In the genomic region with DNA sequence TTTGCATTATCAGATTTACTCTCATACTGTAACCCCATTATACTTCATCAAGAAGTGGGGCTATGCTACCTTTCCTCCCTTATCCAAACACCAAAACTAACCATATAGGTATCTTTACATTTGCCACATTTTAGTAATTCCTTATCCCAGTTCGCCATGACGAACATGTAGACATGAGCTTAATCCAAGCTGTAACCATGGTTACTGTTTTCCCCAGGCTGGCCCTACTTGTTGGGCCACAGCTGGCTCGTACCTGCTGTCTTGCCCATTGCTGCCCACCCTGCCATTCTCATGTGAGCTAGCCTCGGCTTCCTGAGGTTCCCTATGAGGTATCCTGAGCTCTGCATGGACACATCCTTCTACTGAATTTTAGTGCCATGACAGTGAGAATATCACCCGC, we compare ENCODE assay signal across 36 cellular contexts.
"Had no signal": no experiment of that assay in that cellular context is flagged by ENCODE, and none has a peak within 500 bp of the region (broad histone marks: within the 10 kb centered on the region; RNA-seq: fewer than 3 reads in every experiment).

No MANE protein-coding gene starts in this region.

- H3K4me3 ChIP-seq: adrenal gland, breast epithelium, cardiac muscle cell, colonic mucosa, esophagus squamous epithelium, gastroesophageal sphincter had no signal

- H3K27ac Mint-ChIP-seq: activated B cell treated with CpG ODN at 0.5 μM for 24 hours; activated CD8-positive, alpha-beta T cell treated with anti-CD3 and anti-CD28 coated beads for 36 hours; activated naive CD4-positive, alpha-beta T cell treated with anti-CD3 and anti-CD28 coated beads for 36 hours; activated naive CD4-positive, alpha-beta T cell treated with anti-CD3 and anti-CD28 coated beads, Interleukin-2, amount 50 U/mL, for 24 hours; activated naive CD8-positive, alpha-beta T cell treated with anti-CD3 and anti-CD28 coated beads for 36 hours; activated naive CD8-positive, alpha-beta T cell treated with anti-CD3 and anti-CD28 coated beads, Interleukin-2, amount 50 U/mL, for 24 hours; activated T-helper 1 cell treated with anti-CD3 and anti-CD28 coated beads, Interleukin-12 subunit alpha, Interleukin-12 subunit beta, Interleukin-2, Interleukin-4 antibody, amounts not matched to agents 30 ng/mL and 10 ng/mL and 1 ng/mL, durations not matched to agents 14 hours and 24 hours and 36 hours; activated T-helper 2 cell treated with anti-CD3 and anti-CD28 coated beads, Interferon-gamma antibody, Interleukin-2, Interleukin-4, amounts not matched to agents 10 μg/mL and 5 μg/mL and 100 μg/mL, durations not matched to agents 14 hours and 24 hours and 36 hours; brain; T-helper 17 cell; T-helper 2 cell treated with Interferon-gamma antibody and Interleukin-4, amounts not matched to agents 5 μg/mL and 100 μg/mL, for 36 hours had no signal

- H3K36me3 Mint-ChIP-seq: activated naive CD4-positive, alpha-beta T cell treated with anti-CD3 and anti-CD28 coated beads, Interleukin-2, amount 50 U/mL, for 24 hours; activated naive CD8-positive, alpha-beta T cell treated with anti-CD3 and anti-CD28 coated beads for 36 hours; brain had no signal

- DNase-seq: activated B cell treated with CpG ODN at 0.5 μM for 24 hours; activated CD4-positive, alpha-beta T cell treated with anti-CD3 and anti-CD28 coated beads for 48 hours; activated CD4-positive, alpha-beta T cell treated with anti-CD3 and anti-CD28 coated beads, Interleukin-2, amount 50 U/mL, for 1 hour; activated CD4-positive, alpha-beta T cell treated with anti-CD3 and anti-CD28 coated beads, Interleukin-2, amount 50 U/mL, for 48 hours; activated CD8-positive, alpha-beta memory T cell treated with anti-CD3 and anti-CD28 coated beads for 24 hours; activated CD8-positive, alpha-beta T cell treated with anti-CD3 and anti-CD28 coated beads for 36 hours; activated effector memory CD4-positive, alpha-beta T cell treated with anti-CD3 and anti-CD28 coated beads, Interleukin-2, amount 50 U/mL, for 16 hours; activated naive CD4-positive, alpha-beta T cell treated with anti-CD3 and anti-CD28 coated beads for 36 hours; activated naive CD8-positive, alpha-beta T cell treated with anti-CD3 and anti-CD28 coated beads for 36 hours; activated naive CD8-positive, alpha-beta T cell treated with anti-CD3 and anti-CD28 coated beads, Interleukin-2, amount 50 U/mL, for 24 hours; activated T-cell treated with anti-CD3 and anti-CD28 coated beads, Interleukin-2, amount 50 U/mL, for 4 hours; adrenal gland; amygdala; aorta; central memory CD4-positive, alpha-beta T cell; cerebellar nuclear complex; colonic mucosa; effector CD8-positive, alpha-beta T cell; esophagus squamous epithelium; foreskin melanocyte; T-helper 1 cell; T-helper 17 cell; T1000; WERI-Rb-1 had no signal

- H3K4me1 Mint-ChIP-seq: activated B cell treated with CpG ODN at 0.5 μM for 24 hours; activated naive CD4-positive, alpha-beta T cell treated with anti-CD3 and anti-CD28 coated beads, Interleukin-2, amount 50 U/mL, for 24 hours; activated naive CD8-positive, alpha-beta T cell treated with anti-CD3 and anti-CD28 coated beads for 36 hours; activated naive CD8-positive, alpha-beta T cell treated with anti-CD3 and anti-CD28 coated beads, Interleukin-2, amount 50 U/mL, for 24 hours; T-helper 17 cell had no signal

- ATAC-seq: activated CD4-positive, CD25-positive, alpha-beta regulatory T cell treated with anti-CD3 and anti-CD28 coated beads, Interleukin-2, amount 50 U/mL, for 24 hours; activated CD8-positive, alpha-beta T cell treated with anti-CD3 and anti-CD28 coated beads for 36 hours; activated naive CD8-positive, alpha-beta T cell treated with anti-CD3 and anti-CD28 coated beads, Interleukin-2, amount 50 U/mL, for 24 hours; activated T-cell treated with anti-CD3 and anti-CD28 coated beads, Interleukin-2, amount 50 U/mL, for 4 hours; gastroesophageal sphincter; T-helper 17 cell had no signal

- H3K9me3 Mint-ChIP-seq: activated B cell treated with CpG ODN at 0.5 μM for 24 hours; activated CD8-positive, alpha-beta T cell treated with anti-CD3 and anti-CD28 coated beads for 36 hours; activated naive CD4-positive, alpha-beta T cell treated with anti-CD3 and anti-CD28 coated beads for 36 hours; activated naive CD4-positive, alpha-beta T cell treated with anti-CD3 and anti-CD28 coated beads, Interleukin-2, amount 50 U/mL, for 24 hours; activated naive CD8-positive, alpha-beta T cell treated with anti-CD3 and anti-CD28 coated beads for 36 hours; activated naive CD8-positive, alpha-beta T cell treated with anti-CD3 and anti-CD28 coated beads, Interleukin-2, amount 50 U/mL, for 24 hours; activated T-cell treated with anti-CD3 and anti-CD28 coated beads, Interleukin-2, amount 50 U/mL, for 4 hours; activated T-helper 1 cell treated with anti-CD3 and anti-CD28 coated beads, Interleukin-12 subunit alpha, Interleukin-12 subunit beta, Interleukin-2, Interleukin-4 antibody, amounts not matched to agents 30 ng/mL and 10 ng/mL and 1 ng/mL, durations not matched to agents 14 hours and 24 hours and 36 hours; activated T-helper 2 cell treated with anti-CD3 and anti-CD28 coated beads, Interferon-gamma antibody, Interleukin-2, Interleukin-4, amounts not matched to agents 10 μg/mL and 5 μg/mL and 100 μg/mL, durations not matched to agents 14 hours and 24 hours and 36 hours; brain; T-helper 2 cell treated with Interferon-gamma antibody and Interleukin-4, amounts not matched to agents 5 μg/mL and 100 μg/mL, for 36 hours had no signal

- H3K27ac ChIP-seq: adrenal gland, breast epithelium, cardiac muscle cell, colonic mucosa, epithelial cell of prostate, esophagus squamous epithelium, gastroesophageal sphincter, WERI-Rb-1 had no signal

- H3K27me3 ChIP-seq: adrenal gland, breast epithelium, cardiac muscle cell, colonic mucosa, esophagus squamous epithelium, gastroesophageal sphincter had no signal

- H3K27me3 Mint-ChIP-seq: activated B cell treated with CpG ODN at 0.5 μM for 24 hours; activated CD8-positive, alpha-beta T cell treated with anti-CD3 and anti-CD28 coated beads for 36 hours; activated naive CD4-positive, alpha-beta T cell treated with anti-CD3 and anti-CD28 coated beads, Interleukin-2, amount 50 U/mL, for 24 hours; activated naive CD8-positive, alpha-beta T cell treated with anti-CD3 and anti-CD28 coated beads for 36 hours; activated naive CD8-positive, alpha-beta T cell treated with anti-CD3 and anti-CD28 coated beads, Interleukin-2, amount 50 U/mL, for 24 hours; T-helper 17 cell had no signal

- FAIRE-seq: endometrium, endothelial cell of umbilical vein had no signal

- H3K4me1 ChIP-seq: colonic mucosa had no signal

- H3K9me3 ChIP-seq: adrenal gland, breast epithelium, colonic mucosa, esophagus squamous epithelium, gastroesophageal sphincter had no signal

- H3K36me3 ChIP-seq: adrenal gland, breast epithelium, cardiac muscle cell, colonic mucosa, esophagus squamous epithelium, gastroesophageal sphincter, WERI-Rb-1 had no signal

- H3K4me3 Mint-ChIP-seq: activated B cell treated with CpG ODN at 0.5 μM for 24 hours; activated CD8-positive, alpha-beta T cell treated with anti-CD3 and anti-CD28 coated beads for 36 hours; activated naive CD4-positive, alpha-beta T cell treated with anti-CD3 and anti-CD28 coated beads for 36 hours; activated naive CD4-positive, alpha-beta T cell treated with anti-CD3 and anti-CD28 coated beads, Interleukin-2, amount 50 U/mL, for 24 hours; activated naive CD8-positive, alpha-beta T cell treated with anti-CD3 and anti-CD28 coated beads for 36 hours; activated naive CD8-positive, alpha-beta T cell treated with anti-CD3 and anti-CD28 coated beads, Interleukin-2, amount 50 U/mL, for 24 hours; activated T-cell treated with anti-CD3 and anti-CD28 coated beads, Interleukin-2, amount 50 U/mL, for 4 hours; activated T-helper 1 cell treated with anti-CD3 and anti-CD28 coated beads, Interleukin-12 subunit alpha, Interleukin-12 subunit beta, Interleukin-2, Interleukin-4 antibody, amounts not matched to agents 30 ng/mL and 10 ng/mL and 1 ng/mL, durations not matched to agents 14 hours and 24 hours and 36 hours; brain; T-helper 17 cell; T-helper 2 cell treated with Interferon-gamma antibody and Interleukin-4, amounts not matched to agents 5 μg/mL and 100 μg/mL, for 36 hours had no signal
